ENCODE assay signal across 8 cellular contexts in genomic region chr1:38000529-38001453, GRCh38. TPM values are rescaled to one million over a fixed set of nuclear protein-coding genes. Genes with fewer than 3 reads are reported as not detected.
DNase-seq lines count a peak whose midpoint lies in the region; ATAC-seq, FAIRE-seq and TF ChIP-seq lines count a peak whose summit lies in the region.

No MANE protein-coding gene starts in this region.

- no peak for TF ChIP-seq CTCF in bronchial epithelial cell (IDR thresholded peaks at IDR 0.05; ENCODE audit: insufficient read depth, low read length, severe bottlenecking)
- no peak for TF ChIP-seq CTCF in tibial nerve (IDR thresholded peaks at IDR 0.05)

- H3K36me3 ChIP-seq in bronchial epithelial cell (ENCODE audit: control insufficient read depth, insufficient read depth, low read length): peaks cover 1% of the 10 kb centered on the region
- peaks cover 0 to 21% (median 0%) of the 10 kb centered on the region in 3 donors for H3K36me3 ChIP-seq in tibial nerve

- DNase-seq in activated naive CD4-positive, alpha-beta T cell treated with anti-CD3 and anti-CD28 coated beads, Interleukin-2, amount 50 U/mL, for 72 hours (ENCODE audit: low spot score in 2 of 2): no peak
- no peak for DNase-seq in activated naive CD4-positive, alpha-beta T cell treated with Interleukin-2 at 50 U/mL for 16 hours
- DNase-seq in bronchial epithelial cell (ENCODE audit: low read depth) (peak; percentile 41), left kidney (ENCODE audit: low read depth, low spot score) (peak; percentile 77), tibial nerve (ENCODE audit: low spot score in 2 of 2) (peak in 1 of 2 donors; percentile 43), retina (no peak), D341Med (ENCODE audit: low spot score) (no peak)

- H3K27ac ChIP-seq in tibial nerve: peak overlapping the region; percentile 85 to 97 (median 90)

- FAIRE-seq in bronchial epithelial cell (lab: Jason Lieb, UNC): peak; percentile 23

- WGBS in tibial nerve, 2 donors: 25 to 26% methylated on average over 10 to 13 of the region's 13 CpGs

- no peak for TF ChIP-seq POLR2A in tibial nerve (IDR thresholded peaks at IDR 0.05)

- H3K4me3 ChIP-seq in bronchial epithelial cell (ENCODE audit: low read depth, low read length) (no peak overlapping the region), tibial nerve (peak overlapping the region in 1 of 4 donors; percentile 11)

- no peak for ATAC-seq in activated naive CD4-positive, alpha-beta T cell treated with anti-CD3 and anti-CD28 coated beads, Interleukin-2, amount 50 U/mL, for 72 hours
- no peak for ATAC-seq in HG03135 (IDR thresholded peaks at IDR 0.05; ENCODE audit: unreplicated experiment)

- no peak for TF ChIP-seq EP300 in tibial nerve (IDR thresholded peaks at IDR 0.05)

- H3K9me3 Mint-ChIP-seq in activated naive CD4-positive, alpha-beta T cell treated with anti-CD3 and anti-CD28 coated beads, Interleukin-2, amount 50 U/mL, for 72 hours: no peaks in the 10 kb centered on the region

- no peaks in the 10 kb centered on the region for H3K9me3 ChIP-seq in tibial nerve

- no peaks in the 10 kb centered on the region for H3K27me3 ChIP-seq in bronchial epithelial cell (ENCODE audit: control insufficient read depth, insufficient read depth, low read length)
- no peaks in the 10 kb centered on the region for H3K27me3 ChIP-seq in tibial nerve

- H3K4me1 ChIP-seq in tibial nerve: peaks cover 0 to 94% (median 67%) of the 10 kb centered on the region in 4 donors

- peak overlapping the region; percentile 61 to 92 for H3K27ac Mint-ChIP-seq in activated naive CD4-positive, alpha-beta T cell treated with anti-CD3 and anti-CD28 coated beads, Interleukin-2, amount 50 U/mL, for 72 hours

- peaks cover 7 to 24% of the 10 kb centered on the region in 2 donors for H3K36me3 Mint-ChIP-seq in activated naive CD4-positive, alpha-beta T cell treated with anti-CD3 and anti-CD28 coated beads, Interleukin-2, amount 50 U/mL, for 72 hours

RNA-seq across cellular contexts. Expression of gene FHL3, which starts 4.5 kb away (rescaled TPM):
- total RNA-seq in activated naive CD4-positive, alpha-beta T cell treated with anti-CD3 and anti-CD28 coated beads, Interleukin-2, amount 50 U/mL, for 72 hours: 10 to 100 TPM; 17.9 to 39.0 TPM
- total RNA-seq in bronchial epithelial cell (2.6 and 6.7 TPM in 2 replicates), tibial nerve (10 to 100 TPM; 25.1 to 32.7 (median 26.6) TPM)

RNA-seq across cellular contexts. Expression of gene SF3A3, which starts 11.0 kb away (rescaled TPM):
- 10 to 100 TPM; 92.9 to 99.3 TPM for total RNA-seq in activated naive CD4-positive, alpha-beta T cell treated with anti-CD3 and anti-CD28 coated beads, Interleukin-2, amount 50 U/mL, for 72 hours
- total RNA-seq in bronchial epithelial cell: 83.2 and 90.6 TPM in 2 replicates
- total RNA-seq in tibial nerve: 10 to 100 TPM; 51.0 to 67.8 (median 62.8) TPM

RNA-seq across cellular contexts. Expression of gene UTP11, which starts 11.7 kb away (rescaled TPM):
- 10 to 100 TPM; 55.7 to 92.2 TPM for total RNA-seq in activated naive CD4-positive, alpha-beta T cell treated with anti-CD3 and anti-CD28 coated beads, Interleukin-2, amount 50 U/mL, for 72 hours
- total RNA-seq in bronchial epithelial cell: 20.5 and 20.9 TPM in 2 replicates
- total RNA-seq in tibial nerve: 10 to 100 TPM; 16.5 to 36.8 (median 25.7) TPM

RNA-seq across cellular contexts. Expression of gene POU3F1, which starts 45.8 kb away (rescaled TPM):
- total RNA-seq in activated naive CD4-positive, alpha-beta T cell treated with anti-CD3 and anti-CD28 coated beads, Interleukin-2, amount 50 U/mL, for 72 hours: not detected
- total RNA-seq in bronchial epithelial cell (under 0.01 and 0.13 TPM in 2 replicates), tibial nerve (10 to 100 TPM; 11.6 to 53.4 (median 24.8) TPM)

RNA-seq across cellular contexts. Expression of gene INPP5B, which starts 53.9 kb away (rescaled TPM):
- 10 to 100 TPM; 34.2 to 52.7 TPM for total RNA-seq in activated naive CD4-positive, alpha-beta T cell treated with anti-CD3 and anti-CD28 coated beads, Interleukin-2, amount 50 U/mL, for 72 hours
- 5.6 and 8.4 TPM in 2 replicates for total RNA-seq in bronchial epithelial cell
- total RNA-seq in tibial nerve: 10 to 100 TPM; 39.1 to 52.5 (median 49.0) TPM

Comparison
In these comparisons a context has a peak if more than half of its experiments do, and no peak if none do; other contexts are left out.
1. DNase-seq: peak in bronchial epithelial cell (single experiment) and left kidney (single experiment); none in activated naive CD4-positive, alpha-beta T cell treated with anti-CD3 and anti-CD28 coated beads, Interleukin-2, amount 50 U/mL, for 72 hours (0 of 2), activated naive CD4-positive, alpha-beta T cell treated with Interleukin-2 at 50 U/mL for 16 hours (single experiment), retina (single experiment) and D341Med (single experiment).